ENCODE assay signal across 1 cellular context in genomic region chr3:28345690-28346089, GRCh38.
TF ChIP-seq lines count a peak whose summit lies in the region.

No MANE protein-coding gene starts in this region.

TF ChIP-seq in GM12878, 131 proteins besides CTCF, POLR2A, EP300 and RAD21:
- no peak for TF ChIP-seq ZNF207 (IDR thresholded peaks at IDR 0.05; ENCODE audit: borderline replicate concordance)
- no peak for TF ChIP-seq SREBF1 (IDR thresholded peaks at IDR 0.05; ENCODE audit: low read length)
- no peak for TF ChIP-seq USF1 (IDR thresholded peaks at IDR 0.05; ENCODE audit: borderline replicate concordance, extremely low read length, insufficient read depth, low read depth, low read length)
- no peak for TF ChIP-seq IKZF2 (IDR thresholded peaks at IDR 0.05)
- TF ChIP-seq FOS (IDR thresholded peaks at IDR 0.05; ENCODE audit: borderline replicate concordance, extremely low read depth, insufficient read length) = no peak
- TF ChIP-seq ASH2L (IDR thresholded peaks at IDR 0.05; ENCODE audit: borderline replicate concordance, low read depth) = no peak
- no peak for TF ChIP-seq RAD51 (IDR thresholded peaks at IDR 0.05)
- no peak for TF ChIP-seq ZBTB40 (IDR thresholded peaks at IDR 0.05; ENCODE audit: borderline replicate concordance)
- TF ChIP-seq, protein P1, sequence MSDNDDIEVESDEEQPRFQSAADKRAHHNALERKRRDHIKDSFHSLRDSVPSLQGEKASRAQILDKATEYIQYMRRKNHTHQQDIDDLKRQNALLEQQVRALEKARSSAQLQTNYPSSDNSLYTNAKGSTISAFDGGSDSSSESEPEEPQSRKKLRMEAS (IDR thresholded peaks at IDR 0.05; ENCODE audit: low read depth, low read length) = no peak
- TF ChIP-seq HDAC6 (IDR thresholded peaks at IDR 0.05; ENCODE audit: unreplicated experiment) = no peak
